In the genomic region with DNA sequence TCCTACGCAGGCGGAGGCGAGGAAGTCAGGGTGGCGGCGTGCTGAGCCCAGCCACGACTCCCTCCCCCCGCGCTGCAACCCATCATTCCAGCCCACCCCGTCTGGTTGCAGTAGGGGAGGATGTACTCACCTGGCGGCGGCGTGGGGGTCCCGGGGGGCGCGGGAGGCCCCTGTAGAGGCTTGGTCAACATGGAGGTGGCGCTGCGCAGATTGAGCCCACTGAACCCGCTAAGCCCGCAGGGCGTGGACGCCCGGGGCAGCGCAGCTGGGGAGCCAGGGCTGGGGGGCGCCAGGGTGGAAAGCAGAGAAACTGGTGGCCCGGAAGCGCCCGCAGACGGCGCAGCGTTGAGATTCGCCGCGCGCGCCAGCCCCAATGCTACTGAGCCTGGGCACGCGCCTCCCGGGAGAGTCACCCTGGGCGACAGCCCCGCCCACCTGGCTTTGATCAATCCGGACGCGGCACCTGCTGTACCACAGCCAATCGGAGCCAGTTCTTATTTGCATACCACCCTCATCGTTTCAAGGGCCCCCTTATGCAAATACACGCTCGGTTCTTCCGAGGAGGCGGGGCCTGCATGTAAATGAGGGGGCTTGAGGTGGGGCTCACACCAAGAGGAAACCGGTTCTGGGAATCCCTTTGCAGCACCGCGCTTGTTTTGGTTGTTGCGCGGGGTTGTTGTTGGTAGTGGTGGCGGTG, we compare ENCODE assay signal across 8 cellular contexts. TPM values are rescaled to one million over a fixed set of nuclear protein-coding genes. Genes with fewer than 3 reads are reported as not detected.
DNase-seq lines count a peak whose midpoint lies in the region; ATAC-seq and TF ChIP-seq lines count a peak whose summit lies in the region.

A gene (minus strand): TSS at position 381 of the 697 bp plus-strand sequence. CDS start 190 bp downstream, at position 191.

- H3K27me3 Mint-ChIP-seq in CD14-positive monocyte (ENCODE audit: low read depth in 3 of 3) = peaks cover 0 to 15% (median 0%) of the 10 kb centered on the region in 3 donors

- H3K4me1 Mint-ChIP-seq in CD14-positive monocyte = peaks cover 26% of the 10 kb centered on the region

- peaks cover 0 to 8% (median 1%) of the 10 kb centered on the region in 4 donors for H3K36me3 ChIP-seq in right lobe of liver

- H3K36me3 Mint-ChIP-seq in CD14-positive monocyte = peaks cover 28 to 35% of the 10 kb centered on the region in 2 donors

- peak within 1 kb of the TSS; percentile 49 to 58 (median 51) for H3K4me3 ChIP-seq in right lobe of liver

- no peak for TF ChIP-seq CTCF in CD14-positive monocyte (IDR thresholded peaks at IDR 0.05)
- peak in 1 of 4 donors; percentile 5 for TF ChIP-seq CTCF in right lobe of liver (IDR thresholded peaks at IDR 0.05)

- peak within 1 kb of the TSS; percentile 63 to 67 (median 65) for H3K27ac ChIP-seq in right lobe of liver

- peak within 1 kb of the TSS; percentile 87 to 89 for H3K4me3 Mint-ChIP-seq in CD14-positive monocyte

- no peaks in the 10 kb centered on the region for H3K9me3 ChIP-seq in right lobe of liver

- peak; percentile 92 for DNase-seq in CD14-positive monocyte (ENCODE audit: low spot score)
- peak; percentile 91 for DNase-seq in NCI-H774 (lab: John Stamatoyannopoulos, UW)
- peak; percentile 69 to 88 for DNase-seq in activated CD4-positive, alpha-beta T cell treated with anti-CD3 and anti-CD28 coated beads, Interleukin-2, amount 50 U/mL, for 24 hours (ENCODE audit: low read depth in 1 of 2, low spot score in 1 of 2)
- DNase-seq in dermis blood vessel endothelial cell = peak; percentile 87
- peak; percentile 90 to 93 (median 92) for DNase-seq in right lobe of liver
- peak; percentile 82 to 93 for DNase-seq in stimulated activated CD4-positive, alpha-beta T cell treated with anti-CD3 and anti-CD28 coated beads, Interleukin-4, amount 100 ng/mL, for 4 hours

- ATAC-seq in GM19397 (IDR thresholded peaks at IDR 0.05; ENCODE audit: unreplicated experiment) (peak; percentile 75), HG03571 (IDR thresholded peaks at IDR 0.05; ENCODE audit: unreplicated experiment) (peak; percentile 73), right lobe of liver (peak; percentile 82 to 88 (median 87))

- no peaks in the 10 kb centered on the region for H3K4me1 ChIP-seq in right lobe of liver

- TF ChIP-seq POLR2A in right lobe of liver (IDR thresholded peaks at IDR 0.05) = peak; percentile 98

- 3% methylated on average over 12 of the region's 55 CpGs for WGBS in right lobe of liver (ENCODE audit: insufficient coverage, low coverage, low lambda C conversion rate, missing lambda C conversion rate)

- intact Hi-C loops in CD14-positive monocyte (cut with micrococcal nuclease) = loop anchor here (5.0 to 10.0 kb wide), 3 partner anchors 39 to 234 kb away; a partner anchor contains a TSS
- intact Hi-C loops in right lobe of liver (cut with DNase I) = no loop called here

- H3K9me3 Mint-ChIP-seq in CD14-positive monocyte = peaks cover 0 to 9% (median 2%) of the 10 kb centered on the region in 7 donors

- peak within 1 kb of the TSS; percentile 89 to 94 (median 90) for H3K27ac Mint-ChIP-seq in CD14-positive monocyte

- H3K27me3 ChIP-seq in right lobe of liver = no peaks in the 10 kb centered on the region

RNA-seq across cellular contexts. Expression of the gene that starts here (rescaled TPM):
- polyA plus RNA-seq in CD14-positive monocyte = 1 to 10 TPM; 6.7 to 9.9 TPM
- total RNA-seq in dermis blood vessel endothelial cell (4.8 and 6.5 TPM in 2 replicates), right lobe of liver (1 to 10 TPM; 1.7 to 8.8 (median 6.8) TPM)

Comparison
In these comparisons a context has a peak if more than half of its experiments do, and no peak if none do; other contexts are left out.
1. Peak in every context shown above with its lines: DNase-seq, ATAC-seq, H3K4me3 ChIP-seq and H3K27ac ChIP-seq.
2. intact Hi-C loops: an anchor here in CD14-positive monocyte (5.0 to 10.0 kb wide); none called in right lobe of liver.